Comparison of ENCODE assay signal across 27 cellular contexts in genomic region chr11:100329352-100329751, GRCh38.
DNase-seq lines count a peak whose midpoint lies in the region; ATAC-seq and TF ChIP-seq lines count a peak whose summit lies in the region.
"Had no signal": no experiment of that assay in that cellular context is flagged by ENCODE, and none has a peak within 500 bp of the region (broad histone marks: within the 10 kb centered on the region; RNA-seq: fewer than 3 reads in every experiment).

No MANE protein-coding gene starts in this region.

- CTCF ChIA-PET in RWPE1 (lab: Yijun Ruan, JAX): interaction anchor here (0.9 to 1.1 kb wide), 2 partner anchors 11 to 247 kb away, joined by 3 to 6 read pairs; no protein-coding TSS in a partner anchor

- no peak overlapping the region for H3K27ac ChIP-seq in RWPE1
- H3K27ac ChIP-seq in foreskin keratinocyte: no peak overlapping the region
- H3K27ac ChIP-seq: gastrocnemius medialis, Peyer's patch, right atrium auricular region, SK-N-MC, spleen had no signal

- H3K4me1 ChIP-seq in foreskin keratinocyte: peaks cover 4% of the 10 kb centered on the region
- H3K4me1 ChIP-seq: gastrocnemius medialis, Peyer's patch, right atrium auricular region, spleen had no signal

- POLR2A ChIA-PET in RWPE1 (lab: Yijun Ruan, JAX; ENCODE audit: low non-redundant PET): no interaction called here

- no peaks in the 10 kb centered on the region for H3K27me3 ChIP-seq in foreskin keratinocyte
- H3K27me3 ChIP-seq: gastrocnemius medialis, Peyer's patch, right atrium auricular region, spleen had no signal

- H3K4me3 Mint-ChIP-seq in stimulated activated memory B cell treated with anti-CD40 and anti-IgM and Interleukin-4, amounts not matched to agents 10 μg/mL and 1 μg/mL and 100 μg/mL, for 72 hours: no peak overlapping the region
- H3K4me3 Mint-ChIP-seq: CD14-positive monocyte; immature natural killer cell; natural killer cell; stimulated activated naive B cell treated with anti-CD40 and anti-IgM and Interleukin-4, amounts not matched to agents 10 μg/mL and 1 μg/mL and 100 μg/mL, for 72 hours; T-helper 1 cell treated with Interleukin-12 subunit alpha and Interleukin-12 subunit beta and Interleukin-4 antibody, amounts not matched to agents 30 μg/mL and 1 μg/mL, for 36 hours had no signal

- no peaks in the 10 kb centered on the region for H3K36me3 Mint-ChIP-seq in stimulated activated memory B cell treated with anti-CD40 and anti-IgM and Interleukin-4, amounts not matched to agents 10 μg/mL and 1 μg/mL and 100 μg/mL, for 72 hours
- H3K36me3 Mint-ChIP-seq: CD14-positive monocyte; immature natural killer cell; natural killer cell; stimulated activated naive B cell treated with anti-CD40 and anti-IgM and Interleukin-4, amounts not matched to agents 10 μg/mL and 1 μg/mL and 100 μg/mL, for 72 hours had no signal

- H3K27ac Mint-ChIP-seq in stimulated activated memory B cell treated with anti-CD40 and anti-IgM and Interleukin-4, amounts not matched to agents 10 μg/mL and 1 μg/mL and 100 μg/mL, for 72 hours: no peak overlapping the region
- H3K27ac Mint-ChIP-seq: CD14-positive monocyte; immature natural killer cell; natural killer cell; stimulated activated naive B cell treated with anti-CD40 and anti-IgM and Interleukin-4, amounts not matched to agents 10 μg/mL and 1 μg/mL and 100 μg/mL, for 72 hours; T-helper 1 cell treated with Interleukin-12 subunit alpha and Interleukin-12 subunit beta and Interleukin-4 antibody, amounts not matched to agents 30 μg/mL and 1 μg/mL, for 36 hours had no signal

- ATAC-seq in foreskin keratinocyte: peak; percentile 83
- ATAC-seq in HG02970 (IDR thresholded peaks at IDR 0.05; ENCODE audit: low FRiP score, unreplicated experiment): no peak
- ATAC-seq in HG03520 (IDR thresholded peaks at IDR 0.05; ENCODE audit: unreplicated experiment): no peak
- ATAC-seq in stimulated activated memory B cell treated with anti-CD40 and anti-IgM and Interleukin-4, amounts not matched to agents 10 μg/mL and 1 μg/mL and 100 μg/mL, for 72 hours: no peak
- ATAC-seq: gastrocnemius medialis; natural killer cell; stimulated activated naive B cell treated with anti-CD40 and anti-IgM and Interleukin-4, amounts not matched to agents 10 μg/mL and 1 μg/mL and 100 μg/mL, for 72 hours had no signal

- H3K27me3 Mint-ChIP-seq in stimulated activated memory B cell treated with anti-CD40 and anti-IgM and Interleukin-4, amounts not matched to agents 10 μg/mL and 1 μg/mL and 100 μg/mL, for 72 hours: no peaks in the 10 kb centered on the region
- H3K27me3 Mint-ChIP-seq: stimulated activated naive B cell treated with anti-CD40 and anti-IgM and Interleukin-4, amounts not matched to agents 10 μg/mL and 1 μg/mL and 100 μg/mL, for 72 hours had no signal

- peaks cover 8% of the 10 kb centered on the region for H3K9me3 Mint-ChIP-seq in stimulated activated memory B cell treated with anti-CD40 and anti-IgM and Interleukin-4, amounts not matched to agents 10 μg/mL and 1 μg/mL and 100 μg/mL, for 72 hours

- no peak for TF ChIP-seq CTCF in RWPE1 (conservative IDR thresholded peaks at IDR 0.05; ENCODE audit: low read depth)
- no peak for TF ChIP-seq CTCF in foreskin keratinocyte (conservative IDR thresholded peaks at IDR 0.05)

- no peaks in the 10 kb centered on the region for H3K4me1 Mint-ChIP-seq in stimulated activated memory B cell treated with anti-CD40 and anti-IgM and Interleukin-4, amounts not matched to agents 10 μg/mL and 1 μg/mL and 100 μg/mL, for 72 hours
- H3K4me1 Mint-ChIP-seq: CD14-positive monocyte; immature natural killer cell; natural killer cell; stimulated activated naive B cell treated with anti-CD40 and anti-IgM and Interleukin-4, amounts not matched to agents 10 μg/mL and 1 μg/mL and 100 μg/mL, for 72 hours had no signal

- DNase-seq in DMS 273 treated with DMSO at 0.1 percent for 48 hours (lab: John Stamatoyannopoulos, UW) (peak; percentile 9), HT1080 (ENCODE audit: low read depth) (peak; percentile 33), RWPE1 (ENCODE audit: low spot score) (peak; percentile 5), foreskin keratinocyte (peak; percentile 32 to 64), nucleus accumbens (lab: John Stamatoyannopoulos, UW) (no peak)
- DNase-seq: activated gamma-delta T cell; Calu3; effector CD4-positive, alpha-beta T cell; gastrocnemius medialis; hippocampal formation; immature natural killer cell; KG1; midbrain; natural killer cell; NCI-H1694 treated with DMSO at 0.1 percent for 48 hours; NCI-H446; Peyer's patch; spleen; stimulated activated CD4-positive, alpha-beta T cell treated with anti-CD3 and anti-CD28 coated beads, Interleukin-4, amount 100 ng/mL, for 1 hour; stimulated activated naive B cell treated with anti-CD40 and anti-IgM and Interleukin-4, amounts not matched to agents 10 μg/mL and 1 μg/mL and 100 μg/mL, for 72 hours had no signal

Comparison
In these comparisons a context has a peak if more than half of its experiments do, and no peak if none do; other contexts are left out.
1. DNase-seq: peak in DMS 273 treated with DMSO at 0.1 percent for 48 hours (single experiment), HT1080 (single experiment), RWPE1 (single experiment) and foreskin keratinocyte (2 of 2); none in nucleus accumbens (0 of 56).